Comparison of ENCODE assay signal across 8 cellular contexts in the genomic region with DNA sequence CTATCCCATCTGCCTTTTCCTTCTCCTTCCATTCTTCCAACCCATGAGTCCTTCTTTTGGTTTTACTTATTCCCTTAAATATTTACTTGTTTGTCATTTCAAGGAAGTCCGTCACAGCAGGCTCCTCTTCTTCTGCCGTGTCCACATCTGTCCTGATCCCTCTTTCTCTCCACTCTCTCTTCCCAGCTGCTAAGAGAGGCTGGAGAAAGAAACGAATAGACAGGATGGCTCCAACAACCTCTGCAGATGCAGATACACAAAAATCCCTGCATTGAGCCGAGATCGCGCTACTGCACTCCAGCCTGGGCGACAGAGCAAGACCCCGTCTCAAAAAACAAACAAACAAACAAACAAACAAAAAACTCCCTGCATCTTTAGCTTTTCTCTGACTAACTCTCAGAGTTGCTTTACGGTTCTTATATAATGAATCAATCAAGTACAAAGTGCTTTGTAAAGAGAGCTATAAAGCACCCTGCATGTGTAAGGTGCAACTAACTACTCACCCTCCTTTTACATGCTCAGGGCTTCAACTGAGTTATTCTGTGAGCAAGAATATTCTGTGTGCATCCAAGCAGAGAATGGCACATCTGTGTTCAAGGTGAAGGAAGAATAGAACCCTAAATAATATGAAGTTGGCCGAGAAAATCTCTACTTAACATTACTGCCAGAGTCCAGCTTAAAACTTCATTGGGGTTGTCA. TPM values are rescaled to one million over a fixed set of nuclear protein-coding genes. Genes with fewer than 3 reads are reported as not detected.
DNase-seq lines count a peak whose midpoint lies in the region; ATAC-seq, FAIRE-seq and TF ChIP-seq lines count a peak whose summit lies in the region.

No MANE protein-coding gene starts in this region.

- no peaks in the 10 kb centered on the region for H4K20me1 ChIP-seq in astrocyte (ENCODE audit: insufficient read depth, low read length)

- H4K91ac ChIP-seq in mesenchymal stem cell (ENCODE audit: low read length), result peak overlapping the region; percentile 11

- no peak overlapping the region for H2BK120ac ChIP-seq in mesenchymal stem cell (ENCODE audit: low read depth, low read length)

- peaks cover 11% of the 10 kb centered on the region for H3K9me3 ChIP-seq in left ventricle myocardium inferior (replicated peaks)
- peaks cover 2% of the 10 kb centered on the region for H3K9me3 ChIP-seq in astrocyte (ENCODE audit: insufficient read depth, low read depth, low read length)
- peaks cover 4% of the 10 kb centered on the region for H3K9me3 ChIP-seq in mesenchymal stem cell (ENCODE audit: control insufficient read depth, low read length)
- H3K9me3 ChIP-seq in aorta (ENCODE audit: control insufficient read depth, low read length), result no peaks in the 10 kb centered on the region

- FAIRE-seq in astrocyte (lab: Jason Lieb, UNC), result no peak

- no peak overlapping the region for H4K8ac ChIP-seq in mesenchymal stem cell (ENCODE audit: low read length)

- H3K4ac ChIP-seq in mesenchymal stem cell (ENCODE audit: low read depth in 1 of 2, low read length in 2 of 2), result peak overlapping the region in 1 of 2 experiments; percentile 28

- no peak overlapping the region for H2BK5ac ChIP-seq in mesenchymal stem cell (ENCODE audit: low read depth, low read length, poor library complexity, severe bottlenecking)

- TF ChIP-seq CTCF in left ventricle myocardium inferior (IDR thresholded peaks at IDR 0.05; ENCODE audit: borderline replicate concordance) (no peak), astrocyte (IDR thresholded peaks at IDR 0.05; ENCODE audit: insufficient read depth, low read depth, low read length) (no peak)

- peak overlapping the region; percentile 81 for H3K4me3 Mint-ChIP-seq in astrocyte (ENCODE audit: unreplicated experiment)

- H3K27me3 Mint-ChIP-seq in astrocyte (ENCODE audit: low read depth, unreplicated experiment), result no peaks in the 10 kb centered on the region

- peaks cover 48% of the 10 kb centered on the region for H3K4me1 ChIP-seq in left ventricle myocardium inferior
- peaks cover 34% of the 10 kb centered on the region for H3K4me1 ChIP-seq in astrocyte (ENCODE audit: insufficient read depth, low read length)
- H3K4me1 ChIP-seq in mesenchymal stem cell (ENCODE audit: control insufficient read depth, insufficient read depth, low read depth, low read length), result peaks cover 4% of the 10 kb centered on the region
- peaks cover 0 to 4% of the 10 kb centered on the region in 2 donors for H3K4me1 ChIP-seq in aorta (ENCODE audit: control insufficient read depth in 1 of 2, insufficient read depth in 2 of 2, low read length in 2 of 2)

- peaks cover 5% of the 10 kb centered on the region for H3K9me3 Mint-ChIP-seq in astrocyte (ENCODE audit: unreplicated experiment)

- peak overlapping the region; percentile 92 for H3K27ac ChIP-seq in left ventricle myocardium inferior (replicated peaks)
- no peak overlapping the region for H3K27ac ChIP-seq in astrocyte (ENCODE audit: low read depth, low read length)
- H3K27ac ChIP-seq in mesenchymal stem cell (ENCODE audit: low read length, poor library complexity, severe bottlenecking), result peak overlapping the region; percentile 24
- peak overlapping the region in 1 of 2 donors; percentile 15 for H3K27ac ChIP-seq in aorta (ENCODE audit: low read depth in 1 of 2, low read length in 2 of 2)

- H3K9ac ChIP-seq in astrocyte (ENCODE audit: low read length) (peak overlapping the region; percentile 89), mesenchymal stem cell (ENCODE audit: low read length) (peak overlapping the region; percentile 86)

- H3K23ac ChIP-seq in mesenchymal stem cell (ENCODE audit: low read length in 2 of 2), result no peak overlapping the region

- H3K27ac Mint-ChIP-seq in astrocyte (ENCODE audit: unreplicated experiment), result no peak overlapping the region

- H3K4me2 ChIP-seq in astrocyte (ENCODE audit: low read length) (peak overlapping the region; percentile 92), mesenchymal stem cell (ENCODE audit: low read length, poor library complexity, severe bottlenecking) (peak overlapping the region; percentile 37)

- no peak overlapping the region for H2BK15ac ChIP-seq in mesenchymal stem cell (ENCODE audit: low read depth, poor library complexity, severe bottlenecking)

- no peak overlapping the region for H3K18ac ChIP-seq in mesenchymal stem cell (ENCODE audit: low read depth in 1 of 2, low read length in 2 of 2)

- H3K36me3 ChIP-seq in left ventricle myocardium inferior (no peaks in the 10 kb centered on the region), astrocyte (ENCODE audit: insufficient read depth, low read length) (no peaks in the 10 kb centered on the region), mesenchymal stem cell (ENCODE audit: control insufficient read depth in 1 of 2, insufficient read depth in 2 of 2, low read depth in 1 of 2, low read length in 2 of 2) (no peaks in the 10 kb centered on the region), aorta (ENCODE audit: control insufficient read depth in 1 of 2, insufficient read depth in 2 of 2, low read length in 1 of 2) (no peaks in the 10 kb centered on the region)

- no peak overlapping the region for H2AK5ac ChIP-seq in mesenchymal stem cell (ENCODE audit: low read length, severe bottlenecking)

- H3K27me3 ChIP-seq in left ventricle myocardium inferior (ENCODE audit: low read depth) (no peaks in the 10 kb centered on the region), astrocyte (ENCODE audit: insufficient read depth, low read length) (no peaks in the 10 kb centered on the region), mesenchymal stem cell (ENCODE audit: control insufficient read depth in 1 of 2, insufficient read depth in 1 of 2, low read length in 2 of 2) (no peaks in the 10 kb centered on the region), aorta (ENCODE audit: control insufficient read depth in 1 of 2, insufficient read depth in 2 of 2, low read length in 1 of 2) (no peaks in the 10 kb centered on the region)

- no peaks in the 10 kb centered on the region for H3K36me3 Mint-ChIP-seq in astrocyte (ENCODE audit: low read depth, unreplicated experiment)

- no peaks in the 10 kb centered on the region for H3K79me2 ChIP-seq in astrocyte (ENCODE audit: insufficient read depth, low read length)

- H3K4me3 ChIP-seq in left ventricle myocardium inferior (peak overlapping the region; percentile 97), astrocyte (ENCODE audit: insufficient read depth, low read depth, low read length) (peak overlapping the region; percentile 88), mesenchymal stem cell (ENCODE audit: insufficient read depth in 1 of 2, low read depth in 1 of 2, low read length in 2 of 2) (peak overlapping the region in 1 of 2 experiments; percentile 97), aorta (ENCODE audit: low read length in 2 of 2) (peak overlapping the region; percentile 39 to 52)

- no peaks in the 10 kb centered on the region for H3K79me1 ChIP-seq in mesenchymal stem cell (replicated peaks; ENCODE audit: low read length, poor library complexity, severe bottlenecking)

- H3K14ac ChIP-seq in mesenchymal stem cell (ENCODE audit: low read length in 2 of 2), result no peak overlapping the region

- WGBS in mesenchymal stem cell, result 84% methylated on average over 10 of the region's 10 CpGs
- WGBS in aorta, 2 donors, result 72 to 74% methylated on average over 10 of the region's 10 CpGs

- no peak for DNase-seq in left ventricle myocardium inferior
- no peak for DNase-seq in Right ventricle myocardium inferior (ENCODE audit: missing footprints)
- DNase-seq in astrocyte (ENCODE audit: low read depth), result no peak
- DNase-seq in mesenchymal stem cell, result no peak
- no peak for DNase-seq in aorta
- no peak for DNase-seq in hippocampal formation (lab: John Stamatoyannopoulos, UW)

- intact Hi-C loops in left ventricle myocardium inferior (cut with micrococcal nuclease) (no loop called here), Right ventricle myocardium inferior (cut with DNase I) (loop anchor here (2.0 kb wide), 1 partner anchor 211 kb away; no protein-coding TSS in a partner anchor), aorta (cut with DNase I) (loop anchor here in 1 of 2 donors (5.0 kb wide), 1 partner anchor 45 kb away; no protein-coding TSS in a partner anchor)

- peak overlapping the region; percentile 97 for H2AFZ ChIP-seq in astrocyte (ENCODE audit: low read depth, low read length)
- no peak overlapping the region for H2AFZ ChIP-seq in mesenchymal stem cell (ENCODE audit: low read depth, low read length)

- peaks cover 22% of the 10 kb centered on the region for H3K4me1 Mint-ChIP-seq in astrocyte (ENCODE audit: low read depth, unreplicated experiment)

- no peak overlapping the region for H2BK12ac ChIP-seq in mesenchymal stem cell (ENCODE audit: low read length in 2 of 2)

- ATAC-seq in Right ventricle myocardium inferior, result no peak
- ATAC-seq in aorta (ENCODE audit: low FRiP score), result no peak
- ATAC-seq in GM21423 (IDR thresholded peaks at IDR 0.05; ENCODE audit: unreplicated experiment), result no peak
- ATAC-seq in GM18520 (IDR thresholded peaks at IDR 0.05; ENCODE audit: unreplicated experiment), result no peak

RNA-seq across cellular contexts. Expression of a gene that starts 3.8 kb away (rescaled TPM):
- total RNA-seq in left ventricle myocardium inferior (2.0 TPM), Right ventricle myocardium inferior (1.5 TPM), astrocyte (0.93 and 1.3 TPM in 2 replicates), aorta (1 to 10 TPM in 1 of 2 donors, under 1 TPM in 1; 0.45 to 1.7 TPM)
- polyA plus RNA-seq in mesenchymal stem cell (2013, experiment 1 of 2), result 0.59 TPM
- 0.48 TPM for polyA plus RNA-seq in mesenchymal stem cell (2013, experiment 2 of 2)
- polyA plus RNA-seq in aorta, result 1 to 10 TPM in 1 of 2 donors, under 1 TPM in 1; 0.97 to 3.1 TPM
